In genomic region chr14:34301107-34301734, GRCh38 we compare ENCODE assay signal across 8 cellular contexts.
A peak's percentile ranks its signal among the peaks of the same experiment; 100 is the strongest.
DNase-seq lines count a peak whose midpoint lies in the region; ATAC-seq, FAIRE-seq and TF ChIP-seq lines count a peak whose summit lies in the region.

No MANE protein-coding gene starts in this region.

- CTCF ChIA-PET in CD4-positive, alpha-beta T cell (lab: Charles Lee) = no interaction called here

- DNase-seq in CD4-positive, alpha-beta T cell = no peak
- DNase-seq in NCI-H2171 treated with DMSO at 0.1 percent for 48 hours (lab: John Stamatoyannopoulos, UW) = peak; percentile 75
- DNase-seq in ascending aorta (ENCODE audit: low spot score in 2 of 2) = no peak
- no peak for DNase-seq in kidney
- DNase-seq in upper lobe of right lung = no peak
- no peak for DNase-seq in GF-D8 (lab: John Stamatoyannopoulos, UW)

- intact Hi-C loops in CD4-positive, alpha-beta T cell (cut with DNase I, micrococcal nuclease) = loop anchor here in 1 of 2 experiments (2.0 kb wide), 1 partner anchor 1724 kb away; no protein-coding TSS in a partner anchor
- intact Hi-C loops in ascending aorta (cut with DNase I) (loop anchor here (10.0 kb wide), 1 partner anchor 466 kb away; no protein-coding TSS in a partner anchor), kidney (cut with DNase I) (no loop called here), upper lobe of right lung (cut with DNase I) (no loop called here)

- no peak for FAIRE-seq in kidney (lab: Jason Lieb, UNC)

- no peaks in the 10 kb centered on the region for H3K4me1 Mint-ChIP-seq in CD4-positive, alpha-beta T cell (ENCODE audit: low read depth)

- H3K4me3 Mint-ChIP-seq in CD4-positive, alpha-beta T cell = no peak overlapping the region

- no peaks in the 10 kb centered on the region for H3K27me3 ChIP-seq in CD4-positive, alpha-beta T cell (ENCODE audit: control insufficient read depth, insufficient read depth, low read length)
- H3K27me3 ChIP-seq in ascending aorta (no peaks in the 10 kb centered on the region), upper lobe of right lung (no peaks in the 10 kb centered on the region)

- peaks cover 11% of the 10 kb centered on the region for H3K27me3 Mint-ChIP-seq in CD4-positive, alpha-beta T cell

- no peaks in the 10 kb centered on the region for H3K9me3 Mint-ChIP-seq in CD4-positive, alpha-beta T cell

- H3K36me3 Mint-ChIP-seq in CD4-positive, alpha-beta T cell (ENCODE audit: low read depth) = no peaks in the 10 kb centered on the region

- no peak overlapping the region for H3K9ac ChIP-seq in kidney (ENCODE audit: low read length in 2 of 2)

- TF ChIP-seq CTCF in CD4-positive, alpha-beta T cell (IDR thresholded peaks at IDR 0.05) = peak; percentile 32
- TF ChIP-seq CTCF in ascending aorta (IDR thresholded peaks at IDR 0.05) (peak in 2 of 3 experiments; percentile 35 to 41), kidney (IDR thresholded peaks at IDR 0.05; ENCODE audit: borderline replicate concordance, extremely low read depth, insufficient read depth) (peak; percentile 62), upper lobe of right lung (IDR thresholded peaks at IDR 0.05) (peak; percentile 60)

- no peak overlapping the region for H3K27ac Mint-ChIP-seq in CD4-positive, alpha-beta T cell

- no peak overlapping the region for H3K27ac ChIP-seq in CD4-positive, alpha-beta T cell (ENCODE audit: low read depth, low read length)
- H3K27ac ChIP-seq in ascending aorta (no peak overlapping the region), kidney (ENCODE audit: low read depth in 2 of 2, low read length in 2 of 2) (no peak overlapping the region), upper lobe of right lung (no peak overlapping the region)

- no peaks in the 10 kb centered on the region for H3K9me3 ChIP-seq in CD4-positive, alpha-beta T cell (ENCODE audit: control insufficient read depth, low read length)
- H3K9me3 ChIP-seq in ascending aorta (no peaks in the 10 kb centered on the region), kidney (ENCODE audit: control insufficient read depth in 1 of 2, low read length in 2 of 2) (no peaks in the 10 kb centered on the region), upper lobe of right lung (no peaks in the 10 kb centered on the region)

- H3K36me3 ChIP-seq in ascending aorta = no peaks in the 10 kb centered on the region
- no peaks in the 10 kb centered on the region for H3K36me3 ChIP-seq in kidney (ENCODE audit: control insufficient read depth in 1 of 2, insufficient read depth in 2 of 2, low read length in 2 of 2)
- no peaks in the 10 kb centered on the region for H3K36me3 ChIP-seq in upper lobe of right lung

- H3K4me1 ChIP-seq in ascending aorta = no peaks in the 10 kb centered on the region
- no peaks in the 10 kb centered on the region for H3K4me1 ChIP-seq in kidney (ENCODE audit: control insufficient read depth in 1 of 2, insufficient read depth in 1 of 2, low read depth in 1 of 2, low read length in 2 of 2)
- no peaks in the 10 kb centered on the region for H3K4me1 ChIP-seq in upper lobe of right lung

- POLR2A ChIA-PET in CD4-positive, alpha-beta T cell (lab: Charles Lee) = no interaction called here

- ATAC-seq in CD4-positive, alpha-beta T cell (ENCODE audit: poor library complexity) = no peak
- ATAC-seq in GM19463 (IDR thresholded peaks at IDR 0.05; ENCODE audit: unreplicated experiment) = peak; percentile 51
- ATAC-seq in upper lobe of right lung = peak; percentile 60
- no peak for ATAC-seq in HG02759 (IDR thresholded peaks at IDR 0.05; ENCODE audit: unreplicated experiment)

- H3K4me3 ChIP-seq in ascending aorta = no peak overlapping the region
- H3K4me3 ChIP-seq in kidney (ENCODE audit: low read length in 2 of 2) = no peak overlapping the region
- H3K4me3 ChIP-seq in upper lobe of right lung = no peak overlapping the region

Comparison
In these comparisons a context has a peak if more than half of its experiments do, and no peak if none do; other contexts are left out.
1. ATAC-seq: peak in GM19463 (single experiment) and upper lobe of right lung (single experiment); none in CD4-positive, alpha-beta T cell (single experiment) and HG02759 (single experiment).
2. Peak in every context shown above with its lines, with median percentiles within 50 percentile points of each other: CTCF ChIP-seq.